Comparison of ENCODE assay signal across 15 cellular contexts in the genomic region with DNA sequence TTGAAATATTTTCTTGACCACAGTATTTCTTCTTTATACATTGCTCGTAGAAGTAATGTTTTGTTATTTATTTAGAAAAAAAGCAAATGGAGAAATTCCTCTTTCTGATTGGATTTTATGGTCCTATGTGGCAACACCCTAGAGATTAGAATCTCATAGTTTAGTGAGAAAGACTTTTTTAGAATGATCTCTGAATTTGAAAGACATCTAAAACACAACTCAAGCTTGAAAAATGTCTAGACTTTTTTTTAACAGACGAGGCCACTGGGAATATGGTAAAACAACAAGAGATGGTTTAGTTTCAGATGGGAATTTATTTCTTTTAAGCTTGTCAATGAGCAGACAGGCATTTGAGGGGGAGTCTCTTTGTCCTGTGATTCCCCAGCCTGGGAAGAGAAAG.
DNase-seq lines count a peak whose midpoint lies in the region; ATAC-seq and TF ChIP-seq lines count a peak whose summit lies in the region.
"Had no signal": no experiment of that assay in that cellular context is flagged by ENCODE, and none has a peak within 500 bp of the region (broad histone marks: within the 10 kb centered on the region; RNA-seq: fewer than 3 reads in every experiment).

No MANE protein-coding gene starts in this region.

- H3K4me3 ChIP-seq in AG04449 (ENCODE audit: low read depth, low read length): no peak overlapping the region
- H3K4me3 ChIP-seq in endodermal cell (ENCODE audit: low read length): no peak overlapping the region
- no peak overlapping the region for H3K4me3 ChIP-seq in thyroid gland (replicated peaks in 1 of 3)
- H3K4me3 ChIP-seq in Peyer's patch: no peak overlapping the region
- H3K4me3 ChIP-seq: GM23248 had no signal

- H3K4me1 Mint-ChIP-seq in HFFc6 (ENCODE audit: low read depth) (peaks cover 21% of the 10 kb centered on the region; the same call in 1 of the 2 replicates), endodermal cell (no peaks in the 10 kb centered on the region), osteocyte (ENCODE audit: unreplicated experiment) (peaks cover 48% of the 10 kb centered on the region)

- CTCF ChIA-PET in AG04449 (lab: Yijun Ruan, JAX): interaction anchor here (1.0 to 4.4 kb wide), 2 partner anchors 11 to 94 kb away, joined by 4 to 31 read pairs; no protein-coding TSS in a partner anchor

- no peaks in the 10 kb centered on the region for H3K9me3 ChIP-seq in endodermal cell (ENCODE audit: control insufficient read depth, low read length)
- no peaks in the 10 kb centered on the region for H3K9me3 ChIP-seq in thyroid gland
- no peaks in the 10 kb centered on the region for H3K9me3 ChIP-seq in Peyer's patch

- H3K27ac Mint-ChIP-seq in HFFc6 (no peak overlapping the region), endodermal cell (no peak overlapping the region), osteocyte (ENCODE audit: unreplicated experiment) (peak overlapping the region; percentile 91)
- H3K27ac Mint-ChIP-seq: CD4-positive, alpha-beta T cell had no signal

- no peak overlapping the region for H3K9ac ChIP-seq in endodermal cell (ENCODE audit: extremely low read depth, low read length, poor library complexity, severe bottlenecking)
- H3K9ac ChIP-seq: GM23248 had no signal

- no peak overlapping the region for H3K4me3 Mint-ChIP-seq in HFFc6
- no peak overlapping the region for H3K4me3 Mint-ChIP-seq in endodermal cell
- H3K4me3 Mint-ChIP-seq in osteocyte (ENCODE audit: unreplicated experiment): peak overlapping the region; percentile 38
- H3K4me3 Mint-ChIP-seq: CD4-positive, alpha-beta T cell had no signal

- no peak for ATAC-seq in HG03439 (IDR thresholded peaks at IDR 0.05; ENCODE audit: unreplicated experiment)

- DNase-seq in AG04449 (ENCODE audit: low read depth, low spot score) (peak; percentile 31), HFFc6 (peak; percentile 8), endodermal cell (no peak), osteocyte (ENCODE audit: extremely low spot score, unreplicated experiment) (no peak), thyroid gland (no peak), Peyer's patch (no peak), T1000 (lab: John Stamatoyannopoulos, UW) (no peak)
- DNase-seq: AML-193; C1 segment of cervical spinal cord; Calu3; CD4-positive, alpha-beta T cell; DMS 273 treated with DMSO at 0.1 percent for 48 hours; GM23248 had no signal

- H3K4me1 ChIP-seq in endodermal cell (ENCODE audit: control insufficient read depth, insufficient read depth, low read length): no peaks in the 10 kb centered on the region
- H3K4me1 ChIP-seq in thyroid gland: peaks cover 7 to 9% of the 10 kb centered on the region in 2 donors
- H3K4me1 ChIP-seq in Peyer's patch: no peaks in the 10 kb centered on the region

- POLR2A ChIA-PET in AG04449 (lab: Yijun Ruan, JAX): no interaction called here

- H3K36me3 ChIP-seq in endodermal cell (ENCODE audit: control insufficient read depth, insufficient read depth, low read length): no peaks in the 10 kb centered on the region
- no peaks in the 10 kb centered on the region for H3K36me3 ChIP-seq in thyroid gland
- H3K36me3 ChIP-seq in Peyer's patch: no peaks in the 10 kb centered on the region

- no peak for TF ChIP-seq CTCF in AG04449 (IDR thresholded peaks at IDR 0.05; ENCODE audit: insufficient read depth, low read length, missing control alignments)
- TF ChIP-seq CTCF in HFFc6 (IDR thresholded peaks at IDR 0.05): no peak
- no peak for TF ChIP-seq CTCF in endodermal cell (conservative IDR thresholded peaks at IDR 0.05)
- no peak for TF ChIP-seq CTCF in osteocyte (IDR thresholded peaks at IDR 0.05)
- TF ChIP-seq CTCF in thyroid gland (IDR thresholded peaks at IDR 0.05): no peak
- no peak for TF ChIP-seq CTCF in Peyer's patch (IDR thresholded peaks at IDR 0.05)

- intact Hi-C loops in thyroid gland (cut with DNase I): no loop called here

- H3K27ac ChIP-seq in endodermal cell (ENCODE audit: low read depth, low read length) (peak overlapping the region; percentile 2), thyroid gland (no peak overlapping the region), Peyer's patch (no peak overlapping the region)
- H3K27ac ChIP-seq: 22Rv1, GM23248 had no signal

- peaks cover 3% of the 10 kb centered on the region; the same call in 1 of the 2 replicates for H3K9me3 Mint-ChIP-seq in HFFc6
- H3K9me3 Mint-ChIP-seq in endodermal cell: no peaks in the 10 kb centered on the region
- peaks cover 12% of the 10 kb centered on the region for H3K9me3 Mint-ChIP-seq in osteocyte (ENCODE audit: unreplicated experiment)
- H3K9me3 Mint-ChIP-seq: CD4-positive, alpha-beta T cell had no signal

- TF ChIP-seq POLR2A in thyroid gland (IDR thresholded peaks at IDR 0.05): no peak
- no peak for TF ChIP-seq POLR2A in Peyer's patch (IDR thresholded peaks at IDR 0.05)

- H3K27me3 Mint-ChIP-seq in HFFc6 (ENCODE audit: insufficient read depth): peaks cover 3% of the 10 kb centered on the region
- peaks cover 5% of the 10 kb centered on the region for H3K27me3 Mint-ChIP-seq in endodermal cell (ENCODE audit: insufficient read depth)
- no peaks in the 10 kb centered on the region for H3K27me3 Mint-ChIP-seq in osteocyte (ENCODE audit: unreplicated experiment)
- H3K27me3 Mint-ChIP-seq: CD4-positive, alpha-beta T cell had no signal

- H3K27me3 ChIP-seq in endodermal cell (ENCODE audit: control insufficient read depth, insufficient read depth, low read length, poor library complexity, severe bottlenecking) (no peaks in the 10 kb centered on the region), thyroid gland (no peaks in the 10 kb centered on the region), Peyer's patch (no peaks in the 10 kb centered on the region)

- H3K36me3 Mint-ChIP-seq in HFFc6 (ENCODE audit: low read depth) (peaks cover 5% of the 10 kb centered on the region; the same call in 1 of the 2 replicates), endodermal cell (ENCODE audit: low read depth) (no peaks in the 10 kb centered on the region), osteocyte (ENCODE audit: unreplicated experiment) (peaks cover 4% of the 10 kb centered on the region)

- 94 to 100% methylated on average over 1 to 2 of the region's 2 CpGs for WGBS in endodermal cell (ENCODE audit: insufficient coverage in 1 of 2, insufficient read length in 1 of 2), 2 experiments
- WGBS in thyroid gland, 2 donors: 78 to 87% methylated on average over 2 of the region's 2 CpGs

Comparison
In these comparisons a context has a peak if more than half of its experiments do, and no peak if none do; other contexts are left out.
1. DNase-seq: peak in AG04449 (single experiment) and HFFc6 (single experiment); none in endodermal cell (single experiment), osteocyte (single experiment), thyroid gland (0 of 2), Peyer's patch (0 of 3) and T1000 (single experiment).